Comparison of ENCODE assay signal across 19 cellular contexts in genomic region chr4:184463158-184463557, GRCh38.
"Had no signal": no experiment of that assay in that cellular context is flagged by ENCODE, and none has a peak within 500 bp of the region (broad histone marks: within the 10 kb centered on the region; RNA-seq: fewer than 3 reads in every experiment).

No MANE protein-coding gene starts in this region.

- H3K27me3 ChIP-seq: cardiac muscle cell, stomach had no signal

- H3K36me3 ChIP-seq: cardiac muscle cell had no signal

- H3K27ac ChIP-seq: cardiac muscle cell had no signal

- H3K9me3 Mint-ChIP-seq: activated CD4-positive, alpha-beta T cell treated with anti-CD3 and anti-CD28 coated beads, Interleukin-2, amount 10 ng/mL, durations not matched to agents 7 days and 5 days; activated naive CD4-positive, alpha-beta T cell treated with anti-CD3 and anti-CD28 coated beads, Interleukin-2, amount 50 U/mL, for 72 hours; activated T-cell treated with anti-CD3 and anti-CD28 coated beads, Interleukin-2, amount 50 U/mL, for 72 hours; effector memory CD8-positive, alpha-beta T cell; type B pancreatic cell had no signal

- DNase-seq: activated CD4-positive, alpha-beta T cell treated with anti-CD3 and anti-CD28 coated beads, Interleukin-2, amount 10 ng/mL, durations not matched to agents 7 days and 5 days; activated CD8-positive, alpha-beta memory T cell treated with anti-CD3 and anti-CD28 coated beads for 24 hours; activated CD8-positive, alpha-beta memory T cell treated with anti-CD3 and anti-CD28 coated beads, Interleukin-2, amount 50 U/mL, for 48 hours; activated effector memory CD4-positive, alpha-beta T cell treated with anti-CD3 and anti-CD28 coated beads, Interleukin-2, amount 50 U/mL, for 16 hours; activated T-cell treated with anti-CD3 and anti-CD28 coated beads, Interleukin-2, amount 50 U/mL, for 72 hours; amygdala; dermis blood vessel endothelial cell; effector memory CD8-positive, alpha-beta T cell; hippocampal formation; midbrain; retina; stimulated activated CD4-positive, alpha-beta T cell treated with anti-CD3 and anti-CD28 coated beads, Interleukin-1b, Interleukin-23, amount 100 ng/mL, for 48 hours; stomach; T-helper 9 cell had no signal

- H3K4me3 ChIP-seq: cardiac muscle cell, stomach had no signal

- H3K27ac Mint-ChIP-seq: activated CD4-positive, alpha-beta T cell treated with anti-CD3 and anti-CD28 coated beads, Interleukin-2, amount 10 ng/mL, durations not matched to agents 7 days and 5 days; activated naive CD4-positive, alpha-beta T cell treated with anti-CD3 and anti-CD28 coated beads, Interleukin-2, amount 50 U/mL, for 72 hours; activated T-cell treated with anti-CD3 and anti-CD28 coated beads, Interleukin-2, amount 50 U/mL, for 72 hours; type B pancreatic cell had no signal

- FAIRE-seq: islet of Langerhans had no signal

- H3K27me3 Mint-ChIP-seq: activated CD4-positive, alpha-beta T cell treated with anti-CD3 and anti-CD28 coated beads, Interleukin-2, amount 10 ng/mL, durations not matched to agents 7 days and 5 days; effector memory CD8-positive, alpha-beta T cell; type B pancreatic cell had no signal

- H3K4me3 Mint-ChIP-seq: activated CD4-positive, alpha-beta T cell treated with anti-CD3 and anti-CD28 coated beads, Interleukin-2, amount 10 ng/mL, durations not matched to agents 7 days and 5 days; activated T-cell treated with anti-CD3 and anti-CD28 coated beads, Interleukin-2, amount 50 U/mL, for 72 hours; effector memory CD8-positive, alpha-beta T cell; type B pancreatic cell had no signal

- ATAC-seq: activated CD4-positive, CD25-positive, alpha-beta regulatory T cell treated with anti-CD3 and anti-CD28 coated beads, Interleukin-2, amount 50 U/mL, for 24 hours; activated naive CD4-positive, alpha-beta T cell treated with anti-CD3 and anti-CD28 coated beads, Interleukin-2, amount 50 U/mL, for 72 hours; activated T-cell treated with anti-CD3 and anti-CD28 coated beads, Interleukin-2, amount 50 U/mL, for 72 hours; effector memory CD8-positive, alpha-beta T cell had no signal

- H3K9me3 ChIP-seq: stomach had no signal
